Comparison of ENCODE assay signal across 1 cellular context in the genomic region with DNA sequence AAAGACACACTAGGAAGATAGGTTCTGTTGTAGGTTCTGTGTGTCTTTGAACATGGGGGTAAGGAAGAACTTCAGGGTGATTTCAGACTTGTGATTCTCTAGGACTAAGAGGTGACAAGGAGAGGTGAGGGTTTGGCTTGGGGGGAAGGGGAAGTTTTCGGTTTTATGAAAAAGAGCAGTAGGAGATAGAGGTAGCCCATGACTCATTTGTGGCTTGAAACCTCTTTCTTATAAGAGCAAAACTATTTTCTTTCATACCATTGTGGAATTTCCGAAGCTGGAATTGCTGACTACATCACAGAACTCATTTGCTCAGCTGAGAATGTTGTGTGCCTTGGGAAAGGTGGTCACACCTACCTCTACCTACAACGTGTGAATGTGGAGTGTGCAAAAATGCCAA.
TF ChIP-seq lines count a peak whose summit lies in the region.

No MANE protein-coding gene starts in this region.

TF ChIP-seq in K562, 482 proteins besides CTCF, POLR2A, EP300 and RAD21 (continued from another document):
- TF ChIP-seq, protein P1, sequence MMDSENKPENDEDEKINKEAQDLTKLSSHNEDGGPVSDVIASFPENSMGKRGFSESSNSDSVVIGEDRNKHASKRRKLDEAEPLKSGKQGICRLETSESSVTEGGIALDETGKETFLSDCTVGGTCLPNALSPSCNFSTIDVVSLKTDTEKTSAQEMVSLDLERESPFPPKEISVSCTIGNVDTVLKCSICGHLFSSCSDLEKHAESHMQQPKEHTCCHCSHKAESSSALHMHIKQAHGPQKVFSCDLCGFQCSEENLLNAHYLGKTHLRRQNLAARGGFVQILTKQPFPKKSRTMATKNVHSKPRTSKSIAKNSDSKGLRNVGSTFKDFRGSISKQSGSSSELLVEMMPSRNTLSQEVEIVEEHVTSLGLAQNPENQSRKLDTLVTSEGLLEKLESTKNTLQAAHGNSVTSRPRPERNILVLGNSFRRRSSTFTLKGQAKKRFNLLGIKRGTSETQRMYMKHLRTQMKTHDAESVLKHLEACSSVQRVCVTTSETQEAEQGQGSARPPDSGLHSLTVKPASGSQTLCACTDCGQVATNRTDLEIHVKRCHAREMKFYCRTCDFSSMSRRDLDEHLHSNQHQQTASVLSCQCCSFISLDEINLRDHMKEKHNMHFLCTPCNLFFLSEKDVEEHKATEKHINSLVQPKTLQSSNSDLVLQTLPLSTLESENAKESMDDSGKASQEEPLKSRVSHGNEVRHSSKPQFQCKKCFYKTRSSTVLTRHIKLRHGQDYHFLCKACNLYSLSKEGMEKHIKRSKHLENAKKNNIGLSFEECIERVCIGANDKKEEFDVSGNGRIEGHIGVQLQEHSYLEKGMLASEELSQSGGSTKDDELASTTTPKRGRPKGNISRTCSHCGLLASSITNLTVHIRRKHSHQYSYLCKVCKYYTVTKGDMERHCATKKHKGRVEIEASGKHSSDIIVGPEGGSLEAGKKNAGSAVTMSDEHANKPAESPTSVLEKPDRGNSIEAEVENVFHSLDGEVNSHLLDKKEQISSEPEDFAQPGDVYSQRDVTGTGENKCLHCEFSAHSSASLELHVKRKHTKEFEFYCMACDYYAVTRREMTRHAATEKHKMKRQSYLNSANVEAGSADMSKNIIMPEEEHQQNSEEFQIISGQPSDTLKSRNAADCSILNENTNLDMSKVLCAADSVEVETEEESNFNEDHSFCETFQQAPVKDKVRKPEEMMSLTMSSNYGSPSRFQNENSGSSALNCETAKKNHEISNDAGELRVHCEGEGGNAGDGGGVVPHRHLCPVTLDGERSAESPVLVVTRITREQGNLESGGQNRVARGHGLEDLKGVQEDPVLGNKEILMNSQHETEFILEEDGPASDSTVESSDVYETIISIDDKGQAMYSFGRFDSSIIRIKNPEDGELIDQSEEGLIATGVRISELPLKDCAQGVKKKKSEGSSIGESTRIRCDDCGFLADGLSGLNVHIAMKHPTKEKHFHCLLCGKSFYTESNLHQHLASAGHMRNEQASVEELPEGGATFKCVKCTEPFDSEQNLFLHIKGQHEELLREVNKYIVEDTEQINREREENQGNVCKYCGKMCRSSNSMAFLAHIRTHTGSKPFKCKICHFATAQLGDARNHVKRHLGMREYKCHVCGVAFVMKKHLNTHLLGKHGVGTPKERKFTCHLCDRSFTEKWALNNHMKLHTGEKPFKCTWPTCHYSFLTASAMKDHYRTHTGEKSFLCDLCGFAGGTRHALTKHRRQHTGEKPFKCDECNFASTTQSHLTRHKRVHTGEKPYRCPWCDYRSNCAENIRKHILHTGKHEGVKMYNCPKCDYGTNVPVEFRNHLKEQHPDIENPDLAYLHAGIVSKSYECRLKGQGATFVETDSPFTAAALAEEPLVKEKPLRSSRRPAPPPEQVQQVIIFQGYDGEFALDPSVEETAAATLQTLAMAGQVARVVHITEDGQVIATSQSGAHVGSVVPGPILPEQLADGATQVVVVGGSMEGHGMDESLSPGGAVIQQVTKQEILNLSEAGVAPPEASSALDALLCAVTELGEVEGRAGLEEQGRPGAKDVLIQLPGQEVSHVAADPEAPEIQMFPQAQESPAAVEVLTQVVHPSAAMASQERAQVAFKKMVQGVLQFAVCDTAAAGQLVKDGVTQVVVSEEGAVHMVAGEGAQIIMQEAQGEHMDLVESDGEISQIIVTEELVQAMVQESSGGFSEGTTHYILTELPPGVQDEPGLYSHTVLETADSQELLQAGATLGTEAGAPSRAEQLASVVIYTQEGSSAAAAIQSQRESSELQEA (IDR thresholded peaks at IDR 0.05; ENCODE audit: low read depth), result no peak
- TF ChIP-seq TARDBP (IDR thresholded peaks at IDR 0.05) (no peak), JUND (IDR thresholded peaks at IDR 0.05; ENCODE audit: borderline replicate concordance, low read depth, low read length) (0 out of 2 replicates have a peak, but pooled peaks have one; percentile 21), JUND (tag; IDR thresholded peaks at IDR 0.05; ENCODE audit: borderline replicate concordance, low read depth, low read length) (no peak)
TF ChIP-seq in K562: peak in this region for 3.
